11 cellular contexts compared by ENCODE assay signal in the genomic region with DNA sequence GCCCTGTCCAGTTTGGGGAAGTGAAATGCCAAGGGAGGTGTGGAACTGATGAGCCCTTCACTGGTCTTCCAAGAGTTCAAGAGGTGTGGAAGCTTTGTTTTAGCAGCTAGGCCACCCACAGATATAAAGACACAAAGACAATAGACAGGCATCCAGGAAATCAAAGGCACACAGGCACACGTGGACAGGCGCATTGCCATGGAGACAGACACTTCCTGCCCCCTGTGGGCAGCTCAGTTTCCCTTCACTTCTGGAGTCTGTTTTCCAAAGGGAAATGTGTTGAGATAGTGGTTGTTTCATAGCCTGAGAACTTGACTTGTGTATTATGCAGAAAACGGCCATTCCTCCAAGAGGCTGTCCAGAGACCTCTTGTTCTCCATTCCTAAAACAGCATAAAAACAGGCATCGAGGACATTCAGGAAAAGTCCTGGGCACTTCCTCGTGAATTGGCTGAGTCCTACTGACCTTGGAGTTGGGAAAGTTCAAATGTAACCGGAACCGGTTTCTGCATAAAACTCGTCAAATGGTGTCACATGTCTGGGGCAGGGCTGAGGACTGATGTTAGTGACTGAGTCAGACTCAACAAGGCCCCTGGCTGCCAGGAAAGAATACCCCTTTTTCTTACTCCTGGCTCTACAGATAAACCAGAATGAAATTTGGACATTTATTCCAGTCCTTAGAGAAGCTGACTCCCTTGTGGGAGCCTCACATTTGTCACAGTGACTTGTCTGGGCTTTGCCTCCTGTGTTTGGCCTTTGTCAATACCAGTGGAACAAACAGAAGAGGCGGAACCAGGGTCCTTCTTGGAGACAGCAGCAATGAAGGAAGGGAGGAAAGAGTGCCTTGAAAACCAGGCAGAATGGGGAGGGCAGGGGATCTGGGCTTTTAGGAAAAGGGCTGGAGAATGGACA. TPM values are rescaled to one million over a fixed set of nuclear protein-coding genes. Genes with fewer than 3 reads are reported as not detected.
DNase-seq lines count a peak whose midpoint lies in the region; ATAC-seq and TF ChIP-seq lines count a peak whose summit lies in the region.
"Had no signal": no experiment of that assay in that cellular context is flagged by ENCODE, and none has a peak within 500 bp of the region (broad histone marks: within the 10 kb centered on the region; RNA-seq: fewer than 3 reads in every experiment).

No MANE protein-coding gene starts in this region.

- H3K4me3 ChIP-seq in dorsolateral prefrontal cortex (peak overlapping the region in 13 of 59 donors; percentile 33 to 60 (median 50)), mesendoderm (ENCODE audit: low read length) (peak overlapping the region; percentile 28), HAP-1 (no peak overlapping the region)

- H3K9ac ChIP-seq in mesendoderm (ENCODE audit: low read length) = peak overlapping the region; percentile 84

- WGBS in mesendoderm (ENCODE audit: extremely low coverage, insufficient coverage, low lambda C conversion rate) = no CpG with 5 or more reads among the region's 9 CpGs

- H3K4me1 Mint-ChIP-seq in stimulated activated naive CD8-positive, alpha-beta T cell treated with anti-CD3 and anti-CD28 coated beads, Interleukin-15, amount 100 ng/mL, for 72 hours = peaks cover 14% of the 10 kb centered on the region

- H3K4me2 ChIP-seq in mesendoderm (ENCODE audit: low read length) = peak overlapping the region; percentile 90

- H4K8ac ChIP-seq in mesendoderm (ENCODE audit: low read depth, low read length) = peak overlapping the region; percentile 29

- H3K27me3 ChIP-seq in dorsolateral prefrontal cortex = no peaks in the 10 kb centered on the region
- H3K27me3 ChIP-seq in mesendoderm (ENCODE audit: insufficient read depth, low read length, poor library complexity) = no peaks in the 10 kb centered on the region
- H3K27me3 ChIP-seq in HAP-1 (ENCODE audit: low read depth) = no peaks in the 10 kb centered on the region
- H3K27me3 ChIP-seq: testis had no signal

- H3K23ac ChIP-seq in mesendoderm (ENCODE audit: low read length) = peak overlapping the region; percentile 7

- peak overlapping the region; percentile 99 for H2AK5ac ChIP-seq in mesendoderm (ENCODE audit: low read length)

- H2BK15ac ChIP-seq in mesendoderm (replicated peaks; ENCODE audit: low read depth) = no peak overlapping the region

- peak overlapping the region; percentile 49 for H2BK120ac ChIP-seq in mesendoderm (ENCODE audit: low read depth, low read length)

- peak overlapping the region; percentile 99 for H2BK5ac ChIP-seq in mesendoderm (ENCODE audit: low read length)

- TF ChIP-seq CTCF in dorsolateral prefrontal cortex (IDR thresholded peaks at IDR 0.05 in 54 of 56, conservative IDR thresholded peaks at IDR 0.05 in 2 of 56; ENCODE audit: low read depth in 1 of 56, partially characterized antibody in 56 of 56) = peak in 1 of 56 donors; percentile 12

- peak overlapping the region in 37 of 59 donors; percentile 2 to 83 (median 59) for H3K27ac ChIP-seq in dorsolateral prefrontal cortex
- peak overlapping the region; percentile 99 for H3K27ac ChIP-seq in mesendoderm (ENCODE audit: low read depth, low read length)
- H3K27ac ChIP-seq: epithelial cell of prostate, testis had no signal

- peak overlapping the region; percentile 85 for H3K18ac ChIP-seq in mesendoderm (ENCODE audit: low read length)

- H3K79me2 ChIP-seq in mesendoderm (ENCODE audit: control insufficient read depth, insufficient read depth, low read length) = peaks cover 17% of the 10 kb centered on the region

- H3K4me1 ChIP-seq in mesendoderm (ENCODE audit: control insufficient read depth, low read depth, low read length) (peaks cover 24% of the 10 kb centered on the region), HAP-1 (no peaks in the 10 kb centered on the region)

- no peaks in the 10 kb centered on the region for H3K36me3 ChIP-seq in mesendoderm (ENCODE audit: control insufficient read depth, insufficient read depth, low read length)
- H3K36me3 ChIP-seq in HAP-1 (replicated peaks) = no peaks in the 10 kb centered on the region

- no peak for ATAC-seq in stimulated activated naive CD8-positive, alpha-beta T cell treated with anti-CD3 and anti-CD28 coated beads, Interleukin-15, amount 100 ng/mL, for 72 hours
- no peak for ATAC-seq in stimulated activated naive CD8-positive, alpha-beta T cell treated with anti-CD3 and anti-CD28 coated beads, Interleukin-15, Interleukin-2, amounts not matched to agents 100 U/mL and 50 U/mL, for 24 hours
- no peak for ATAC-seq in GM21737 (IDR thresholded peaks at IDR 0.05; ENCODE audit: unreplicated experiment)

- peak overlapping the region; percentile 98 for H3K56ac ChIP-seq in mesendoderm (ENCODE audit: low read length)

- peak overlapping the region; percentile 96 for H3K4ac ChIP-seq in mesendoderm (ENCODE audit: low read depth, low read length)

- no peak for DNase-seq in stimulated activated naive CD8-positive, alpha-beta T cell treated with anti-CD3 and anti-CD28 coated beads, Interleukin-15, amount 100 ng/mL, for 72 hours
- DNase-seq in stimulated activated naive CD8-positive, alpha-beta T cell treated with anti-CD3 and anti-CD28 coated beads, Interleukin-15, Interleukin-2, amounts not matched to agents 100 U/mL and 50 U/mL, for 24 hours = no peak
- DNase-seq in dorsolateral prefrontal cortex (no peak), mesendoderm (peak; percentile 95), HAP-1 (ENCODE audit: low spot score in 2 of 2) (no peak), NCI-H226 (no peak)
- DNase-seq in stimulated activated CD4-positive, alpha-beta T cell treated with anti-CD3 and anti-CD28 coated beads, Interleukin-1b, Interleukin-23, amount 100 ng/mL, for 48 hours = no peak
- DNase-seq: NCI-H187 treated with DMSO at 0.1 percent for 48 hours, testis had no signal

- peaks cover 19% of the 10 kb centered on the region for H3K79me1 ChIP-seq in mesendoderm (ENCODE audit: low read length)

- H3K9me3 ChIP-seq in HAP-1 = no peaks in the 10 kb centered on the region
- H3K9me3 ChIP-seq: testis had no signal

- H3K9me3 Mint-ChIP-seq in stimulated activated naive CD8-positive, alpha-beta T cell treated with anti-CD3 and anti-CD28 coated beads, Interleukin-15, amount 100 ng/mL, for 72 hours = no peaks in the 10 kb centered on the region

- H4K5ac ChIP-seq in mesendoderm (ENCODE audit: low read length) = peak overlapping the region; percentile 97

- H3K27me3 Mint-ChIP-seq in stimulated activated naive CD8-positive, alpha-beta T cell treated with anti-CD3 and anti-CD28 coated beads, Interleukin-15, amount 100 ng/mL, for 72 hours = peaks cover 26% of the 10 kb centered on the region

- intact Hi-C loops in dorsolateral prefrontal cortex (cut with DNase I) = no loop called here

- in situ Hi-C loops in HAP-1 (cut with MboI; ENCODE audit: low sequenced_read_pairs) = no loop called here

- peak overlapping the region; percentile 61 to 90 for H3K27ac Mint-ChIP-seq in stimulated activated naive CD8-positive, alpha-beta T cell treated with anti-CD3 and anti-CD28 coated beads, Interleukin-15, amount 100 ng/mL, for 72 hours

- H3K4me3 Mint-ChIP-seq in stimulated activated naive CD8-positive, alpha-beta T cell treated with anti-CD3 and anti-CD28 coated beads, Interleukin-15, amount 100 ng/mL, for 72 hours = peak overlapping the region in 1 of 2 donors; percentile 24

RNA-seq across cellular contexts. Expression of gene ALPK3, which starts 1.3 kb away (rescaled TPM):
- 10 to 100 TPM in 1 of 120 experiments, 1 to 10 TPM in 119; 1.5 to 11.2 (median 3.8) TPM for total RNA-seq in dorsolateral prefrontal cortex
- polyA plus RNA-seq in mesendoderm (2013, experiment 1 of 2) = 9.9 TPM
- 9.9 TPM for polyA plus RNA-seq in mesendoderm (2013, experiment 2 of 2)
